9 cellular contexts compared by ENCODE assay signal in the genomic region with DNA sequence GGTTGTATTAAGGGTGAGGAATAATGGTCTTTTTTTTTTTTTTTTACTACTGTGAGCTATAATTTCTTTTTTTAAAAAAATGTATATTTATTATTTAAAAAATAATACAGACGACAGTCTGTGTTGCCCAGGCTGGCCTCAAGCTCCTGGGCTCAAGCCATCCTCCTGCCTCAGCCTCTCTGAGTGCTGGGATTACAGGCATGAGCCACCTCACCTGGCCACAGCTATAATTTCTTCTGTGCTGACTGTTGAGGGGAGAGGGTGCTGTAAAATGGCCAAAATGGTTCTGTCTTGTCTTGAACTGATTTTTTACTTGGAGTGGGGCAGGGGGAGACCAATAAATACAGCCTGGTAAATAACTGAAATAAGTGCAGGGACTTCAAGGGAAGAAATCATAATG. TPM values are rescaled to one million over a fixed set of nuclear protein-coding genes. Genes with fewer than 3 reads are reported as not detected.
DNase-seq lines count a peak whose midpoint lies in the region; TF ChIP-seq lines count a peak whose summit lies in the region.
"Had no signal": no experiment of that assay in that cellular context is flagged by ENCODE, and none has a peak within 500 bp of the region (broad histone marks: within the 10 kb centered on the region; RNA-seq: fewer than 3 reads in every experiment).

No MANE protein-coding gene starts in this region.

- H3K9me3 Mint-ChIP-seq in CD14-positive monocyte = no peaks in the 10 kb centered on the region
- no peaks in the 10 kb centered on the region for H3K9me3 Mint-ChIP-seq in neural crest cell

- H3K4me3 ChIP-seq in NT2/D1 (ENCODE audit: insufficient read length, low read depth) (peak overlapping the region; percentile 82), endocrine pancreas (ENCODE audit: control insufficient read depth, insufficient read depth, low read length) (peak overlapping the region; percentile 99)

- intact Hi-C loops in CD14-positive monocyte (cut with micrococcal nuclease) = loop anchor here in 1 of 2 donors (10.0 kb wide), 1 partner anchor 153 kb away; the partner anchor contains the start of genes KCTD20 and PXT1

- H3K36me3 ChIP-seq in NT2/D1 (ENCODE audit: insufficient read depth, insufficient read length, low read length) = peaks cover 78% of the 10 kb centered on the region
- H3K36me3 ChIP-seq in endocrine pancreas (ENCODE audit: control insufficient read depth, insufficient read depth, low read length) = peaks cover 7% of the 10 kb centered on the region

- in situ Hi-C loops in GM13977 (cut with MboI; ENCODE audit: low pct_unique_long_range_greater_than_20kb, low sequenced_read_pairs, unreplicated experiment) = loop anchor here (10.0 kb wide), 1 partner anchor 163 kb away; no protein-coding TSS in a partner anchor

- H3K4me1 Mint-ChIP-seq in CD14-positive monocyte (peaks cover 51% of the 10 kb centered on the region), neural crest cell (peaks cover 72% of the 10 kb centered on the region)

- H3K27ac Mint-ChIP-seq in CD14-positive monocyte (peak overlapping the region in 5 of 7 donors; percentile 45 to 99 (median 83)), neural crest cell (ENCODE audit: unreplicated experiment) (peak overlapping the region; percentile 30)

- peak overlapping the region in 1 of 2 donors; percentile 33 for H3K4me3 Mint-ChIP-seq in CD14-positive monocyte
- H3K4me3 Mint-ChIP-seq in neural crest cell = peak overlapping the region; percentile 97

- H3K4me1 ChIP-seq in NT2/D1 (ENCODE audit: insufficient read depth, insufficient read length) (peaks cover 5% of the 10 kb centered on the region), endocrine pancreas (ENCODE audit: control insufficient read depth, insufficient read depth, low read length) (peaks cover 34% of the 10 kb centered on the region)

- H3K9me3 ChIP-seq in NT2/D1 (ENCODE audit: insufficient read depth, low read length) = no peaks in the 10 kb centered on the region
- H3K9me3 ChIP-seq in endocrine pancreas (ENCODE audit: control insufficient read depth, low read length) = no peaks in the 10 kb centered on the region

- DNase-seq in CD14-positive monocyte (ENCODE audit: low spot score) (no peak), NT2/D1 (ENCODE audit: low read depth, low spot score) (no peak), neural crest cell (ENCODE audit: low read depth, low spot score) (no peak), GM13977 (ENCODE audit: low spot score) (no peak), NCI-H82 (lab: John Stamatoyannopoulos, UW) (no peak), HUDEP-2 (lab: John Stamatoyannopoulos, UW; ENCODE audit: unreplicated experiment in 76 of 76) (no peak)
- no peak for DNase-seq in central memory CD4-positive, alpha-beta T cell
- DNase-seq: KBM-7 had no signal

- H3K9ac ChIP-seq in NT2/D1 (ENCODE audit: insufficient read length, low read depth) = no peak overlapping the region
- H3K9ac ChIP-seq in endocrine pancreas (ENCODE audit: control insufficient read depth, insufficient read depth, low read length) = peak overlapping the region; percentile 52

- no peak for TF ChIP-seq CTCF in CD14-positive monocyte (IDR thresholded peaks at IDR 0.05)
- TF ChIP-seq CTCF in neural crest cell (conservative IDR thresholded peaks at IDR 0.05) = no peak
- TF ChIP-seq CTCF in GM13977 (IDR thresholded peaks at IDR 0.05; ENCODE audit: extremely low read depth, insufficient read depth, missing control alignments) = no peak

- peaks cover 0 to 4% (median 2%) of the 10 kb centered on the region in 3 donors for H3K27me3 Mint-ChIP-seq in CD14-positive monocyte (ENCODE audit: low read depth in 3 of 3)
- H3K27me3 Mint-ChIP-seq in neural crest cell (ENCODE audit: low read depth) = peaks cover 38% of the 10 kb centered on the region

- no peaks in the 10 kb centered on the region for H3K27me3 ChIP-seq in NT2/D1 (ENCODE audit: insufficient read depth, insufficient read length)
- no peaks in the 10 kb centered on the region for H3K27me3 ChIP-seq in endocrine pancreas (ENCODE audit: control insufficient read depth, insufficient read depth, low read length)

- H3K36me3 Mint-ChIP-seq in CD14-positive monocyte (peaks cover 59 to 68% of the 10 kb centered on the region in 2 donors), neural crest cell (ENCODE audit: low read depth) (peaks cover 53% of the 10 kb centered on the region)

RNA-seq across cellular contexts. Expression of gene SRSF3, which starts 3.6 kb away (rescaled TPM):
- 100 to 1,000 TPM; 297 to 341 TPM for polyA plus RNA-seq in CD14-positive monocyte
- 611 and 636 TPM in 2 replicates for total RNA-seq in neural crest cell

RNA-seq across cellular contexts. Expression of gene STK38, which starts 50.5 kb away (rescaled TPM):
- 10 to 100 TPM; 57.1 to 95.7 TPM for polyA plus RNA-seq in CD14-positive monocyte
- 26.8 and 27.7 TPM in 2 replicates for total RNA-seq in neural crest cell
